14 cellular contexts compared by ENCODE assay signal in genomic region chr20:57785061-57785460, GRCh38.
"Had no signal": no experiment of that assay in that cellular context is flagged by ENCODE, and none has a peak within 500 bp of the region (broad histone marks: within the 10 kb centered on the region; RNA-seq: fewer than 3 reads in every experiment).

No MANE protein-coding gene starts in this region.

- H3K36me3 ChIP-seq: right atrium auricular region, tibial artery, upper lobe of right lung, vagina had no signal

- H3K27me3 ChIP-seq: hepatocyte, right atrium auricular region, upper lobe of right lung, vagina had no signal

- ATAC-seq: naive thymus-derived CD8-positive, alpha-beta T cell; stimulated activated naive CD8-positive, alpha-beta T cell treated with anti-CD3 and anti-CD28 coated beads, Interleukin-15, Interleukin-2, amounts not matched to agents 100 U/mL and 50 U/mL, for 24 hours; upper lobe of right lung had no signal

- H3K27ac ChIP-seq: hepatocyte, right atrium auricular region, tibial artery, upper lobe of right lung, vagina had no signal

- H3K4me3 ChIP-seq: hepatocyte, right atrium auricular region, smooth muscle cell, tibial artery, upper lobe of right lung, vagina had no signal

- DNase-seq: dermis blood vessel endothelial cell; erythroblast; foreskin melanocyte; mesendoderm; naive thymus-derived CD8-positive, alpha-beta T cell; posterior cingulate gyrus; stimulated activated CD4-positive, alpha-beta T cell treated with anti-CD3 and anti-CD28 coated beads, Interleukin-2, amount 100 ng/mL, for 48 hours; stimulated activated naive CD8-positive, alpha-beta T cell treated with anti-CD3 and anti-CD28 coated beads, Interleukin-15, Interleukin-2, amounts not matched to agents 100 U/mL and 50 U/mL, for 24 hours; upper lobe of right lung had no signal
